In genomic region chr9:125513634-125514413, GRCh38 we compare ENCODE assay signal across 8 cellular contexts.
DNase-seq lines count a peak whose midpoint lies in the region; ATAC-seq, FAIRE-seq and TF ChIP-seq lines count a peak whose summit lies in the region.

No MANE protein-coding gene starts in this region.

- no peaks in the 10 kb centered on the region for H4K20me1 ChIP-seq in endothelial cell of umbilical vein (replicated peaks; ENCODE audit: control insufficient read depth, extremely low read depth, insufficient read depth, low read length)

- H3K9me3 ChIP-seq in SJSA1 (replicated peaks), result no peaks in the 10 kb centered on the region
- H3K9me3 ChIP-seq in endothelial cell of umbilical vein (replicated peaks; ENCODE audit: control insufficient read depth, insufficient read depth, low read length), result no peaks in the 10 kb centered on the region
- H3K9me3 ChIP-seq in ovary, result no peaks in the 10 kb centered on the region

- peak overlapping the region; percentile 4 for H3K4me2 ChIP-seq in endothelial cell of umbilical vein (ENCODE audit: insufficient read depth, low read length)

- TF ChIP-seq EP300 in ovary (IDR thresholded peaks at IDR 0.05), result no peak

- H3K4me3 ChIP-seq in SJSA1, result peak overlapping the region; percentile 29
- no peak overlapping the region for H3K4me3 ChIP-seq in endothelial cell of umbilical vein (replicated peaks in 1 of 3; ENCODE audit: insufficient read depth in 1 of 3, low read depth in 1 of 3, low read length in 3 of 3)
- H3K4me3 ChIP-seq in ovary, result no peak overlapping the region

- H3K27me3 ChIP-seq in SJSA1 (replicated peaks), result no peaks in the 10 kb centered on the region
- no peaks in the 10 kb centered on the region for H3K27me3 ChIP-seq in endothelial cell of umbilical vein (ENCODE audit: control insufficient read depth in 2 of 2, insufficient read depth in 2 of 2, low read length in 2 of 2)
- H3K27me3 ChIP-seq in ovary, result no peaks in the 10 kb centered on the region

- dilution Hi-C loops in endothelial cell of umbilical vein (cut with MboI; ENCODE audit: extremely low pct_ligation_motif_present, low sequenced_read_pairs), result no loop called here

- H3K27ac ChIP-seq in SJSA1 (peak overlapping the region; percentile 26), endothelial cell of umbilical vein (ENCODE audit: insufficient read depth, low read depth, low read length) (no peak overlapping the region), ovary (peak overlapping the region in 1 of 2 donors; percentile 51)

- no peak overlapping the region for H3K9ac ChIP-seq in endothelial cell of umbilical vein (replicated peaks; ENCODE audit: extremely low read depth, insufficient read depth, low read length)

- peak; percentile 59 for FAIRE-seq in endothelial cell of umbilical vein (lab: Jason Lieb, UNC)

- H3K4me1 ChIP-seq in SJSA1 (replicated peaks) (peaks cover 11% of the 10 kb centered on the region), endothelial cell of umbilical vein (ENCODE audit: control insufficient read depth, extremely low read depth, insufficient read depth, low read length) (peaks cover 7% of the 10 kb centered on the region), ovary (ENCODE audit: insufficient read depth) (peaks cover 24% of the 10 kb centered on the region)

- H2AFZ ChIP-seq in endothelial cell of umbilical vein (ENCODE audit: low read depth, low read length), result no peak overlapping the region

- intact Hi-C loops in endothelial cell of umbilical vein (cut with micrococcal nuclease) (no loop called here), ovary (cut with DNase I) (no loop called here)

- TF ChIP-seq POLR2A in endothelial cell of umbilical vein (IDR thresholded peaks at IDR 0.05; ENCODE audit: low read depth, low read length) (no peak), ovary (IDR thresholded peaks at IDR 0.05) (no peak)

- no peak for TF ChIP-seq CTCF in endothelial cell of umbilical vein (IDR thresholded peaks at IDR 0.05; ENCODE audit: extremely low read depth in 1 of 2, insufficient read depth in 1 of 2, low read depth in 1 of 2, low read length in 2 of 2)
- TF ChIP-seq CTCF in ovary (IDR thresholded peaks at IDR 0.05), result no peak

- no TSS peak for BruUV-seq in endothelial cell of umbilical vein (replicated peaks; lab: Mats Ljungman, UMichigan)

- H3K36me3 ChIP-seq in SJSA1 (no peaks in the 10 kb centered on the region), endothelial cell of umbilical vein (ENCODE audit: control insufficient read depth in 2 of 2, extremely low read depth in 1 of 2, insufficient read depth in 2 of 2, low read length in 2 of 2) (no peaks in the 10 kb centered on the region), ovary (no peaks in the 10 kb centered on the region)

- DNase-seq in activated CD4-positive, alpha-beta T cell treated with anti-CD3 and anti-CD28 coated beads for 48 hours, result peak; percentile 56
- no peak for DNase-seq in activated CD4-positive, alpha-beta T cell treated with anti-CD3 and anti-CD28 coated beads for 1 hour
- DNase-seq in SJSA1 (ENCODE audit: low read depth in 1 of 2, low spot score in 2 of 2) (peak; percentile 63 to 65), endothelial cell of umbilical vein (ENCODE audit: low read depth, low spot score) (peak; percentile 63), ovary (peak in 4 of 5 donors; percentile 43 to 52 (median 46)), midbrain (lab: John Stamatoyannopoulos, UW) (no peak), NCI-H82 (lab: John Stamatoyannopoulos, UW) (no peak)

- POLR2A ChIA-PET in endothelial cell of umbilical vein (lab: Charles Lee), result interaction anchor here (1.8 kb wide), 1 partner anchor 11 kb away, joined by 5 read pairs; no protein-coding TSS in a partner anchor

- CTCF ChIA-PET in endothelial cell of umbilical vein (lab: Charles Lee), result interaction anchor here (0.8 to 2.4 kb wide), 10 partner anchors 8 to 106 kb away, joined by 3 to 6 read pairs (median 4); no protein-coding TSS in a partner anchor

- peak; percentile 87 for ATAC-seq in HG02884 (IDR thresholded peaks at IDR 0.05; ENCODE audit: unreplicated experiment)

- no peaks in the 10 kb centered on the region for H3K79me2 ChIP-seq in endothelial cell of umbilical vein (ENCODE audit: control insufficient read depth, insufficient read depth, low read length)

- 31 to 56% (median 43%) methylated on average over 14 of the region's 14 CpGs for WGBS in ovary, 3 donors

- H3K9me1 ChIP-seq in endothelial cell of umbilical vein (replicated peaks; ENCODE audit: control insufficient read depth, extremely low read depth, insufficient read depth, low read length), result no peaks in the 10 kb centered on the region

TF ChIP-seq in endothelial cell of umbilical vein, 7 proteins besides CTCF, POLR2A, EP300 and RAD21:
- TF ChIP-seq MYC (IDR thresholded peaks at IDR 0.05; ENCODE audit: low read depth, low read length), result no peak
- TF ChIP-seq EZH2 (IDR thresholded peaks at IDR 0.05; ENCODE audit: borderline replicate concordance, low read depth, low read length, severe bottlenecking), result no peak
- TF ChIP-seq POLR2AphosphoS5 (IDR thresholded peaks at IDR 0.05; ENCODE audit: insufficient read depth, low read depth, low read length), result no peak
- TF ChIP-seq MAX (IDR thresholded peaks at IDR 0.05; ENCODE audit: insufficient read depth, insufficient read length), result no peak
- peak; percentile 66 for TF ChIP-seq FOS (IDR thresholded peaks at IDR 0.05; ENCODE audit: borderline replicate concordance, insufficient read depth, low read length)
- no peak for TF ChIP-seq JUN (IDR thresholded peaks at IDR 0.05; ENCODE audit: borderline replicate concordance, insufficient read depth, insufficient read length, low read depth)

Comparison
In these comparisons a context has a peak if more than half of its experiments do, and no peak if none do; other contexts are left out.
1. DNase-seq: peak in activated CD4-positive, alpha-beta T cell treated with anti-CD3 and anti-CD28 coated beads for 48 hours (single experiment), SJSA1 (2 of 2), endothelial cell of umbilical vein (single experiment) and ovary (4 of 5); none in activated CD4-positive, alpha-beta T cell treated with anti-CD3 and anti-CD28 coated beads for 1 hour (single experiment), midbrain (single experiment) and NCI-H82 (single experiment).